ENCODE assay signal across 15 cellular contexts in genomic region chr5:95697781-95698681, GRCh38. TPM values are rescaled to one million over a fixed set of nuclear protein-coding genes. Genes with fewer than 3 reads are reported as not detected.
A peak's percentile ranks its signal among the peaks of the same experiment; 100 is the strongest.
DNase-seq lines count a peak whose midpoint lies in the region; FAIRE-seq and TF ChIP-seq lines count a peak whose summit lies in the region.
"Had no signal": no experiment of that assay in that cellular context is flagged by ENCODE, and none has a peak within 500 bp of the region (broad histone marks: within the 10 kb centered on the region; RNA-seq: fewer than 3 reads in every experiment).

No MANE protein-coding gene starts in this region.

- peak; percentile 4 for FAIRE-seq in GM19239 (lab: Jason Lieb, UNC)
- no peak for FAIRE-seq in RCC 7860 (lab: Jason Lieb, UNC)

- H3K9me3 ChIP-seq in smooth muscle cell (replicated peaks; ENCODE audit: low read depth): no peaks in the 10 kb centered on the region
- H3K9me3 ChIP-seq in prostate gland: no peaks in the 10 kb centered on the region

- no peak for TF ChIP-seq CTCF in smooth muscle cell (IDR thresholded peaks at IDR 0.05; ENCODE audit: borderline replicate concordance, insufficient read depth, poor library complexity, severe bottlenecking)
- TF ChIP-seq CTCF in prostate gland (IDR thresholded peaks at IDR 0.05): no peak

- H2AFZ ChIP-seq in smooth muscle cell (ENCODE audit: low read depth): no peak overlapping the region

- H3K27me3 ChIP-seq in smooth muscle cell (ENCODE audit: low read depth): no peaks in the 10 kb centered on the region
- no peaks in the 10 kb centered on the region for H3K27me3 ChIP-seq in prostate gland (replicated peaks; ENCODE audit: insufficient read depth)

- H3K36me3 ChIP-seq in smooth muscle cell (ENCODE audit: low read depth) (no peaks in the 10 kb centered on the region), prostate gland (no peaks in the 10 kb centered on the region)

- no peaks in the 10 kb centered on the region for H3K79me2 ChIP-seq in smooth muscle cell (ENCODE audit: low read depth)

- no peak overlapping the region for H3K27ac ChIP-seq in smooth muscle cell (ENCODE audit: low read depth)
- H3K27ac ChIP-seq in prostate gland: no peak overlapping the region

- intact Hi-C loops in prostate gland (cut with DNase I) (no loop called here), posterior cingulate gyrus (cut with DNase I) (no loop called here)

- H3K4me3 ChIP-seq in smooth muscle cell (no peak overlapping the region), prostate gland (no peak overlapping the region)

- peak overlapping the region; percentile 1 for H3K4me2 ChIP-seq in smooth muscle cell

- no peak for TF ChIP-seq POLR2A in prostate gland (IDR thresholded peaks at IDR 0.05)

- H3K4me1 ChIP-seq in smooth muscle cell (ENCODE audit: low read depth) (peaks cover 4% of the 10 kb centered on the region), prostate gland (replicated peaks) (no peaks in the 10 kb centered on the region)

- peaks cover 4% of the 10 kb centered on the region for H3F3A ChIP-seq in smooth muscle cell (ENCODE audit: low read depth)

- no peak for DNase-seq in GM19239 (ENCODE audit: insufficient read length, low spot score)
- peak; percentile 33 for DNase-seq in RCC 7860 (ENCODE audit: low spot score)
- DNase-seq in iPS-NIHi11 (ENCODE audit: low spot score): peak; percentile 20
- DNase-seq in smooth muscle cell (lab: John Stamatoyannopoulos, UW; ENCODE audit: unreplicated experiment): no peak
- DNase-seq in prostate gland (ENCODE audit: low spot score): no peak
- no peak for DNase-seq in activated CD4-positive, alpha-beta T cell treated with anti-CD3 and anti-CD28 coated beads, Interleukin-2, amount 50 U/mL, for 4 hours
- DNase-seq in posterior cingulate gyrus: no peak
- DNase-seq: activated CD4-positive, alpha-beta T cell treated with anti-CD3 and anti-CD28 coated beads for 36 hours; activated naive CD8-positive, alpha-beta T cell treated with anti-CD3 and anti-CD28 coated beads, Interleukin-2, amount 50 U/mL, for 24 hours; activated T-cell treated with anti-CD3 and anti-CD28 coated beads, Interleukin-2, amount 50 U/mL, for 1 hour; COR-L47; cortex of kidney; natural killer cell; substantia nigra; T-cell had no signal

- WGBS in smooth muscle cell (ENCODE audit: low lambda C conversion rate): 16% methylated on average over 7 of the region's 7 CpGs
- WGBS in prostate gland: 50% methylated on average over 7 of the region's 7 CpGs

- no peaks in the 10 kb centered on the region for H4K20me1 ChIP-seq in smooth muscle cell (ENCODE audit: low read depth)

- no peak overlapping the region for H3K9ac ChIP-seq in smooth muscle cell (ENCODE audit: low read depth)

RNA-seq across cellular contexts. Expression of gene SPATA9, which starts 15.2 kb away (rescaled TPM):
- total RNA-seq in smooth muscle cell (0.27 TPM in 1 of 2 replicates, not detected in the other), prostate gland (1 to 10 TPM in 1 of 2 donors, not detected in 1; 2.3 TPM)
- 0.54 TPM in 1 of 2 replicates, not detected in the other for polyA plus RNA-seq in smooth muscle cell
- total RNA-seq: activated CD4-positive, alpha-beta T cell treated with anti-CD3 and anti-CD28 coated beads for 36 hours; T-cell had no signal

RNA-seq across cellular contexts. Expression of gene RHOBTB3, which starts 33.1 kb away (rescaled TPM):
- 213 and 223 TPM in 2 replicates for total RNA-seq in smooth muscle cell
- polyA plus RNA-seq in smooth muscle cell: 127 and 178 TPM in 2 replicates
- total RNA-seq in prostate gland: 100 to 1,000 TPM in 1 of 2 donors, 10 to 100 TPM in 1; 87.3 to 134 TPM

RNA-seq across cellular contexts. Expression of gene RFESD, which starts 51.5 kb away (rescaled TPM):
- total RNA-seq in smooth muscle cell (0.45 and 6.8 TPM in 2 replicates), prostate gland (10 to 100 TPM in 1 of 2 donors, 1 to 10 TPM in 1; 4.0 to 14.8 TPM)
- 3.6 and 8.2 TPM in 2 replicates for polyA plus RNA-seq in smooth muscle cell

Comparison
In these comparisons a context has a peak if more than half of its experiments do, and no peak if none do; other contexts are left out.
1. DNase-seq: peak in RCC 7860 (single experiment) and iPS-NIHi11 (single experiment); none in GM19239 (single experiment), smooth muscle cell (single experiment), prostate gland (single experiment), activated CD4-positive, alpha-beta T cell treated with anti-CD3 and anti-CD28 coated beads, Interleukin-2, amount 50 U/mL, for 4 hours (0 of 2) and posterior cingulate gyrus (0 of 10).